Comparison of ENCODE assay signal across 14 cellular contexts in the genomic region with DNA sequence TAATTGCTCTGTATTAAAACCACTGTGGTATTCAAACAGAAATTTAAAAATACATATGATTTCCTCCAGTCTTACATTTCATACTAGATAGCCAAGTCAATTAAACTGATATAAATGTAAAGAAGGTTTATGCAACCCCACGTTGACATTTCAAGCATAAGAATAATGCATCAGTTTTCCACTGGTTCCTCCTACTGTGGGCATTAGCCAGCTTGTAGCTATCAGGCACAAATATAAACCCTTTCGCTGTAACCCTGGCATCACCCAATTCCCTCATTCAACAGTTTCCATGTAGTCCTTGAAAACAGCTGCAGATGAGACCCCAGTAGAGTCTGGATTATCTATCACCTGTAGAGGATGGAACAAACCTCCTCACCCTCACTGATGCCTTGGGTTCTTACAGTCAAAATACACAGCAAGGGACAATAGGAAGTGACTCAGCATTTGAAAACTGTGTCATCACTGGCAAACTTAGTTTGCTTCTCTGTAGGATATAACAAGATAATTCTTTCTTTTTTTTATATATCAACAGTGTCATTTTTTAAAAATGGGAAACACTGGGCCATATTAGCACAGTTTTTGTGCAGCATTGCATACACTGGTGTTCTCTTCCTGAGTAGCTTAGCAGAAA.
DNase-seq lines count a peak whose midpoint lies in the region; ATAC-seq, FAIRE-seq and TF ChIP-seq lines count a peak whose summit lies in the region.
"Had no signal": no experiment of that assay in that cellular context is flagged by ENCODE, and none has a peak within 500 bp of the region (broad histone marks: within the 10 kb centered on the region; RNA-seq: fewer than 3 reads in every experiment).

No MANE protein-coding gene starts in this region.

- peak; percentile 56; the same call in 1 of the 3 replicates for ATAC-seq in RWPE2 (ENCODE audit: low read depth)
- no peak for ATAC-seq in omental fat pad (ENCODE audit: low FRiP score)
- ATAC-seq in HG02798 (IDR thresholded peaks at IDR 0.05; ENCODE audit: poor library complexity, unreplicated experiment) = no peak
- ATAC-seq: Right ventricle myocardium inferior had no signal

- H3K27ac ChIP-seq in left ventricle myocardium inferior (replicated peaks) = peak overlapping the region; percentile 48
- no peak overlapping the region for H3K27ac ChIP-seq in right atrium auricular region
- peak overlapping the region; percentile 1 for H3K27ac ChIP-seq in RWPE2 (ENCODE audit: poor library complexity, severe bottlenecking)
- H3K27ac ChIP-seq: skin epidermis had no signal

- H3K4me3 ChIP-seq in left ventricle myocardium inferior = no peak overlapping the region
- H3K4me3 ChIP-seq in right atrium auricular region = no peak overlapping the region
- H3K4me3 ChIP-seq in RWPE2 (ENCODE audit: severe bottlenecking) = no peak overlapping the region
- H3K4me3 ChIP-seq: skin epidermis had no signal

- H3K9me3 ChIP-seq in left ventricle myocardium inferior (replicated peaks) (no peaks in the 10 kb centered on the region), right atrium auricular region (no peaks in the 10 kb centered on the region), RWPE2 (ENCODE audit: severe bottlenecking) (no peaks in the 10 kb centered on the region)

- H3K36me3 ChIP-seq in left ventricle myocardium inferior (no peaks in the 10 kb centered on the region), right atrium auricular region (no peaks in the 10 kb centered on the region), RWPE2 (ENCODE audit: low read depth) (no peaks in the 10 kb centered on the region)

- no peak for FAIRE-seq in urothelium cell line (lab: Jason Lieb, UNC)

- TF ChIP-seq CTCF in left ventricle myocardium inferior (IDR thresholded peaks at IDR 0.05; ENCODE audit: borderline replicate concordance) (no peak), right atrium auricular region (IDR thresholded peaks at IDR 0.05) (no peak), RWPE2 (IDR thresholded peaks at IDR 0.05; ENCODE audit: poor library complexity, severe bottlenecking) (no peak), omental fat pad (IDR thresholded peaks at IDR 0.05) (no peak)

- H3K27me3 ChIP-seq in left ventricle myocardium inferior (ENCODE audit: low read depth) (no peaks in the 10 kb centered on the region), right atrium auricular region (no peaks in the 10 kb centered on the region), RWPE2 (ENCODE audit: insufficient read depth, poor library complexity, severe bottlenecking) (no peaks in the 10 kb centered on the region)

- DNase-seq in left ventricle myocardium inferior = no peak
- DNase-seq in right atrium auricular region (ENCODE audit: low spot score) = no peak
- no peak for DNase-seq in RWPE2 (ENCODE audit: low spot score)
- DNase-seq in fibroblast of gingiva (ENCODE audit: low read depth) = peak; percentile 5
- DNase-seq in urothelium cell line (ENCODE audit: low spot score) = peak; percentile 50
- no peak for DNase-seq in omental fat pad (ENCODE audit: low spot score)
- DNase-seq in GM19238 (ENCODE audit: insufficient read length, low spot score) = no peak
- DNase-seq: activated CD4-positive, alpha-beta memory T cell treated with anti-CD3 and anti-CD28 coated beads for 36 hours; Karpas-422; NCI-H2081; NCI-H748 treated with DMSO at 0.1 percent for 48 hours had no signal

- intact Hi-C loops in left ventricle myocardium inferior (cut with micrococcal nuclease) = no loop called here

- H3K4me1 ChIP-seq in left ventricle myocardium inferior = peaks cover 90% of the 10 kb centered on the region
- H3K4me1 ChIP-seq in right atrium auricular region = peaks cover 0 to 26% of the 10 kb centered on the region in 2 donors
- peaks cover 19% of the 10 kb centered on the region for H3K4me1 ChIP-seq in RWPE2 (ENCODE audit: insufficient read depth, poor library complexity, severe bottlenecking)

Comparison
In these comparisons a context has a peak if more than half of its experiments do, and no peak if none do; other contexts are left out.
1. H3K27ac ChIP-seq: peak in left ventricle myocardium inferior (single experiment) and RWPE2 (single experiment); none in right atrium auricular region (0 of 2).
2. DNase-seq: peak in fibroblast of gingiva (single experiment) and urothelium cell line (single experiment); none in left ventricle myocardium inferior (single experiment), right atrium auricular region (single experiment), RWPE2 (single experiment), omental fat pad (single experiment) and GM19238 (single experiment).